In genomic region chr17:17140590-17140980, GRCh38 we compare ENCODE assay signal across 11 cellular contexts.
DNase-seq lines count a peak whose midpoint lies in the region; ATAC-seq and TF ChIP-seq lines count a peak whose summit lies in the region.
"Had no signal": no experiment of that assay in that cellular context is flagged by ENCODE, and none has a peak within 500 bp of the region (broad histone marks: within the 10 kb centered on the region; RNA-seq: fewer than 3 reads in every experiment).

No MANE protein-coding gene starts in this region.

- H2AFZ ChIP-seq in GM23248: no peak overlapping the region

- H3K4me3 ChIP-seq in GM23248: no peak overlapping the region
- H3K4me3 ChIP-seq in epithelial cell of esophagus (ENCODE audit: low read length): no peak overlapping the region
- no peak overlapping the region for H3K4me3 ChIP-seq in gastrocnemius medialis

- TF ChIP-seq CTCF in epithelial cell of esophagus (IDR thresholded peaks at IDR 0.05; ENCODE audit: insufficient read depth, low read depth, low read length, missing control alignments) (peak; percentile 21), gastrocnemius medialis (IDR thresholded peaks at IDR 0.05 in 4 of 5, conservative IDR thresholded peaks at IDR 0.05 in 1 of 5) (no peak)

- H3K9me2 ChIP-seq in GM23248 (ENCODE audit: insufficient read depth): no peaks in the 10 kb centered on the region

- H3K27ac ChIP-seq in GM23248: peak overlapping the region; percentile 43
- H3K27ac ChIP-seq in gastrocnemius medialis: peak overlapping the region in 3 of 4 donors; percentile 12 to 22 (median 21)

- H3K36me3 ChIP-seq in GM23248 (ENCODE audit: low read depth) (peaks cover 33% of the 10 kb centered on the region; the same call in 1 of the 2 replicates), gastrocnemius medialis (peaks cover 0 to 73% of the 10 kb centered on the region in 2 donors)

- DNase-seq in GM23248 (peak; percentile 83), epithelial cell of esophagus (ENCODE audit: low read depth) (peak; percentile 82), gastrocnemius medialis (no peak), iPS-NIHi11 (ENCODE audit: low spot score) (no peak)
- DNase-seq: NCI-H187 treated with DMSO at 0.1 percent for 48 hours, WERI-Rb-1 had no signal

- H3K27me3 ChIP-seq in GM23248 (replicated peaks; ENCODE audit: insufficient read depth): no peaks in the 10 kb centered on the region
- H3K27me3 ChIP-seq in gastrocnemius medialis: no peaks in the 10 kb centered on the region

- ATAC-seq in SK-N-SH treated with all-trans-retinoic acid at 6 μM for 48 hours: peak; percentile 85
- ATAC-seq in gastrocnemius medialis: no peak
- no peak for ATAC-seq in GM21526 (IDR thresholded peaks at IDR 0.05; ENCODE audit: low FRiP score, unreplicated experiment)
- no peak for ATAC-seq in HG03025 (IDR thresholded peaks at IDR 0.05; ENCODE audit: low FRiP score, unreplicated experiment)
- ATAC-seq in GM21576 (IDR thresholded peaks at IDR 0.05; ENCODE audit: unreplicated experiment): no peak
- ATAC-seq: right cardiac atrium had no signal

- peaks cover 8% of the 10 kb centered on the region; the same call in 1 of the 2 replicates for H3K4me1 ChIP-seq in GM23248 (ENCODE audit: insufficient read depth)
- peaks cover 12 to 21% of the 10 kb centered on the region in 2 donors for H3K4me1 ChIP-seq in gastrocnemius medialis

- in situ Hi-C loops in GM23248 (cut with MboI): no loop called here
- in situ Hi-C loops in gastrocnemius medialis (cut with MboI; ENCODE audit: low sequenced_read_pairs in 4 of 4): loop anchor here in 2 of 4 donors (25.0 kb wide), 2 partner anchors 103 to 128 kb away; partner anchors contain the start of gene MPRIP (in 1 of the 2)

- H4K20me1 ChIP-seq in GM23248 (ENCODE audit: insufficient read depth): no peaks in the 10 kb centered on the region; the same call in 1 of the 2 replicates

- 51 to 52% methylated on average over 5 of the region's 5 CpGs for WGBS in GM23248 (ENCODE audit: low coverage in 1 of 2, low lambda C conversion rate in 2 of 2, missing lambda C conversion rate in 2 of 2), 2 experiments

- intact Hi-C loops in gastrocnemius medialis (cut with DNase I; ENCODE audit: low total_unique reads): no loop called here

- H3K9ac ChIP-seq in GM23248: peak overlapping the region; percentile 54

- no peaks in the 10 kb centered on the region for H3K9me3 ChIP-seq in GM23248 (ENCODE audit: low read depth)
- no peaks in the 10 kb centered on the region for H3K9me3 ChIP-seq in gastrocnemius medialis

- TF ChIP-seq POLR2A in gastrocnemius medialis (IDR thresholded peaks at IDR 0.05): no peak

- H3K4me2 ChIP-seq in GM23248 (ENCODE audit: unreplicated experiment): no peak overlapping the region

- peaks cover 16% of the 10 kb centered on the region for H3F3A ChIP-seq in GM23248 (ENCODE audit: insufficient read depth)

- H3K79me2 ChIP-seq in GM23248 (ENCODE audit: insufficient read depth): peaks cover 15% of the 10 kb centered on the region; the same call in 1 of the 2 replicates

TF ChIP-seq in SK-N-SH treated with all-trans-retinoic acid at 6 μM for 48 hours, 23 proteins besides CTCF, POLR2A, EP300 and RAD21:
- TF ChIP-seq ZC3H10 (CRISPR knock-in tag; IDR thresholded peaks at IDR 0.05) (no peak), TOX (CRISPR knock-in tag; IDR thresholded peaks at IDR 0.05; ENCODE audit: borderline replicate concordance) (no peak), SNAI2 (CRISPR knock-in tag; IDR thresholded peaks at IDR 0.05) (no peak), CREB5 (CRISPR knock-in tag; IDR thresholded peaks at IDR 0.05; ENCODE audit: low read depth) (no peak), RARB (CRISPR knock-in tag; IDR thresholded peaks at IDR 0.05) (no peak), POU6F1 (CRISPR knock-in tag; IDR thresholded peaks at IDR 0.05; ENCODE audit: borderline replicate concordance, low read depth) (no peak), CSRNP3 (CRISPR knock-in tag; IDR thresholded peaks at IDR 0.05) (no peak), BACH2 (CRISPR knock-in tag; IDR thresholded peaks at IDR 0.05; ENCODE audit: borderline replicate concordance) (no peak), ZFP30 (CRISPR knock-in tag; IDR thresholded peaks at IDR 0.05) (no peak), GLIS3 (CRISPR knock-in tag; IDR thresholded peaks at IDR 0.05) (no peak), CSDC2 (CRISPR knock-in tag; IDR thresholded peaks at IDR 0.05) (no peak), ISL1 (CRISPR knock-in tag; IDR thresholded peaks at IDR 0.05) (no peak), TCF4 (CRISPR knock-in tag; IDR thresholded peaks at IDR 0.05; ENCODE audit: borderline replicate concordance) (no peak), ZNF70 (CRISPR knock-in tag; IDR thresholded peaks at IDR 0.05) (no peak), ZNF565 (CRISPR knock-in tag; conservative IDR thresholded peaks at IDR 0.05; ENCODE audit: low read depth) (no peak)

Comparison
In these comparisons a context has a peak if more than half of its experiments do, and no peak if none do; other contexts are left out.
1. DNase-seq: peak in GM23248 (single experiment) and epithelial cell of esophagus (single experiment); none in gastrocnemius medialis (0 of 2) and iPS-NIHi11 (single experiment).